Comparison of ENCODE assay signal across 19 cellular contexts in the genomic region with DNA sequence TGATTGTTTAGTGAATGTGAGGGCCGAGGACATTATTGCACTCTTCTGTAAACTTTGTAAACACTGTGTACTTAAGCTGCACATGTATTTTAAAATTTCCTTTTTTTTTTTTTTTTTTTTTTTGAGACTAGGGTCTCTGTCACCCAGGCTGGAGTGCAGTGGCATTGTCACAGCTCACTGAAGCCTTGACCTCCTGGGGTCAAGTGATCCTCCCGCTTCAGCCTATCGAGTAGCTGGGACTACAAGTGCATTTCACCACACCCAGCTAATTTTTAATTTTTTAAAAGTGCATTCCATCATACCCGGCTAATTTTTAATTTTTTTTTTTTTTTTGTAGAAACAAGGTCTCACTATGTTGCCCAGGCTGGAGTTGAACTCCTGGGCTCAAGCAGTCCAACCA. TPM values are rescaled to one million over a fixed set of nuclear protein-coding genes. Genes with fewer than 3 reads are reported as not detected.
A peak's percentile ranks its signal among the peaks of the same experiment; 100 is the strongest.
DNase-seq lines count a peak whose midpoint lies in the region; ATAC-seq, FAIRE-seq and TF ChIP-seq lines count a peak whose summit lies in the region.
"Had no signal": no experiment of that assay in that cellular context is flagged by ENCODE, and none has a peak within 500 bp of the region (broad histone marks: within the 10 kb centered on the region; RNA-seq: fewer than 3 reads in every experiment).

No MANE protein-coding gene starts in this region.

- no peak overlapping the region for H2AK5ac ChIP-seq in mesendoderm (ENCODE audit: low read length)

- DNase-seq in RCC 7860 (ENCODE audit: low spot score): no peak
- no peak for DNase-seq in left lung
- DNase-seq in mesendoderm: no peak
- DNase-seq in G401 (ENCODE audit: low spot score): no peak
- DNase-seq in vagina (ENCODE audit: extremely low spot score in 2 of 2): no peak
- DNase-seq in tibial nerve (ENCODE audit: low spot score in 2 of 2): no peak
- DNase-seq: C1 segment of cervical spinal cord; Calu3; CD4-positive, alpha-beta memory T cell; COR-L47; DMS79; EL; GF-D8; GOT3; HFFc6 had no signal

- no peak overlapping the region for H3K4me3 ChIP-seq in left lung
- H3K4me3 ChIP-seq in mesendoderm (ENCODE audit: low read length): no peak overlapping the region
- no peak overlapping the region for H3K4me3 ChIP-seq in vagina
- H3K4me3 ChIP-seq in tibial nerve: no peak overlapping the region
- H3K4me3 ChIP-seq: HAP-1 had no signal

- H3K4me1 ChIP-seq in left lung (peaks cover 0 to 15% of the 10 kb centered on the region in 2 donors), mesendoderm (ENCODE audit: control insufficient read depth, low read depth, low read length) (no peaks in the 10 kb centered on the region), vagina (peaks cover 20% of the 10 kb centered on the region), tibial nerve (peaks cover 0 to 35% (median 7%) of the 10 kb centered on the region in 4 donors)

- TF ChIP-seq POLR2A in vagina (IDR thresholded peaks at IDR 0.05): no peak
- TF ChIP-seq POLR2A in tibial nerve (IDR thresholded peaks at IDR 0.05): no peak

- H3K9me3 ChIP-seq in left lung: peaks cover 0 to 9% of the 10 kb centered on the region in 2 donors
- H3K9me3 ChIP-seq in vagina: no peaks in the 10 kb centered on the region
- H3K9me3 ChIP-seq in tibial nerve: peaks cover 0 to 13% (median 3%) of the 10 kb centered on the region in 4 donors

- intact Hi-C loops in left lung (cut with DNase I): no loop called here
- intact Hi-C loops in vagina (cut with DNase I): no loop called here

- no peak for TF ChIP-seq CTCF in left lung (IDR thresholded peaks at IDR 0.05)
- no peak for TF ChIP-seq CTCF in vagina (IDR thresholded peaks at IDR 0.05)
- no peak for TF ChIP-seq CTCF in tibial nerve (IDR thresholded peaks at IDR 0.05)

- peak; percentile 78 for FAIRE-seq in RCC 7860 (lab: Jason Lieb, UNC)
- FAIRE-seq: GM12891, GM18507, H54 had no signal

- H3K56ac ChIP-seq in mesendoderm (ENCODE audit: low read length): no peak overlapping the region

- peaks cover 9% of the 10 kb centered on the region for H3K79me1 ChIP-seq in mesendoderm (ENCODE audit: low read length)

- H2BK15ac ChIP-seq in mesendoderm (replicated peaks; ENCODE audit: low read depth): no peak overlapping the region

- H3K36me3 ChIP-seq in left lung (no peaks in the 10 kb centered on the region), mesendoderm (ENCODE audit: control insufficient read depth, insufficient read depth, low read length) (no peaks in the 10 kb centered on the region), vagina (no peaks in the 10 kb centered on the region), tibial nerve (peaks cover 0 to 27% (median 0%) of the 10 kb centered on the region in 3 donors)
- H3K36me3 ChIP-seq: HAP-1 had no signal

- peaks cover 8% of the 10 kb centered on the region for H3K79me2 ChIP-seq in mesendoderm (ENCODE audit: control insufficient read depth, insufficient read depth, low read length)

- H2BK120ac ChIP-seq in mesendoderm (ENCODE audit: low read depth, low read length): no peak overlapping the region

- H3K23ac ChIP-seq in mesendoderm (ENCODE audit: low read length): no peak overlapping the region

- no peak for TF ChIP-seq EP300 in tibial nerve (IDR thresholded peaks at IDR 0.05)

- no peak overlapping the region for H3K18ac ChIP-seq in mesendoderm (ENCODE audit: low read length)

- H3K27ac ChIP-seq in left lung (no peak overlapping the region), mesendoderm (ENCODE audit: low read depth, low read length) (no peak overlapping the region), vagina (no peak overlapping the region), tibial nerve (no peak overlapping the region)

- H3K9ac ChIP-seq in mesendoderm (ENCODE audit: low read length): no peak overlapping the region

- in situ Hi-C loops in G401 (cut with HindIII; ENCODE audit: low sequenced_read_pairs): no loop called here

- H3K4me2 ChIP-seq in mesendoderm (ENCODE audit: low read length): no peak overlapping the region

- peak; percentile 75 for ATAC-seq in left lung

- no peaks in the 10 kb centered on the region for H3K27me3 ChIP-seq in left lung
- no peaks in the 10 kb centered on the region for H3K27me3 ChIP-seq in mesendoderm (ENCODE audit: insufficient read depth, low read length, poor library complexity)
- no peaks in the 10 kb centered on the region for H3K27me3 ChIP-seq in vagina
- H3K27me3 ChIP-seq in tibial nerve: no peaks in the 10 kb centered on the region

- H4K8ac ChIP-seq in mesendoderm (ENCODE audit: low read depth, low read length): peak overlapping the region; percentile 76

- WGBS in mesendoderm (ENCODE audit: extremely low coverage, insufficient coverage, low lambda C conversion rate): no CpG with 5 or more reads among the region's 4 CpGs
- WGBS in tibial nerve, 2 donors: 71 to 81% methylated on average over 4 of the region's 4 CpGs

- H3K4ac ChIP-seq in mesendoderm (ENCODE audit: low read depth, low read length): no peak overlapping the region

- no peak overlapping the region for H2BK5ac ChIP-seq in mesendoderm (ENCODE audit: low read length)

- H4K5ac ChIP-seq in mesendoderm (ENCODE audit: low read length): no peak overlapping the region

RNA-seq across cellular contexts. Expression of a gene that starts 42.4 kb away (rescaled TPM):
- total RNA-seq in left lung: 10 to 100 TPM; 39.1 to 45.3 TPM
- 15.3 TPM for polyA plus RNA-seq in mesendoderm (2013, experiment 1 of 2)
- 14.8 TPM for polyA plus RNA-seq in mesendoderm (2013, experiment 2 of 2)
- total RNA-seq in G401 (2014; rRNA removed; shearing (Covaris generic)): 10.0 and 13.7 TPM in 2 replicates
- total RNA-seq in vagina: 68.5 TPM
- 10 to 100 TPM; 42.9 to 87.2 (median 76.1) TPM for total RNA-seq in tibial nerve
- total RNA-seq: CD4-positive, alpha-beta memory T cell had no signal
- polyA plus RNA-seq: CD4-positive, alpha-beta memory T cell had no signal
